ENCODE assay signal across 8 cellular contexts in the genomic region with DNA sequence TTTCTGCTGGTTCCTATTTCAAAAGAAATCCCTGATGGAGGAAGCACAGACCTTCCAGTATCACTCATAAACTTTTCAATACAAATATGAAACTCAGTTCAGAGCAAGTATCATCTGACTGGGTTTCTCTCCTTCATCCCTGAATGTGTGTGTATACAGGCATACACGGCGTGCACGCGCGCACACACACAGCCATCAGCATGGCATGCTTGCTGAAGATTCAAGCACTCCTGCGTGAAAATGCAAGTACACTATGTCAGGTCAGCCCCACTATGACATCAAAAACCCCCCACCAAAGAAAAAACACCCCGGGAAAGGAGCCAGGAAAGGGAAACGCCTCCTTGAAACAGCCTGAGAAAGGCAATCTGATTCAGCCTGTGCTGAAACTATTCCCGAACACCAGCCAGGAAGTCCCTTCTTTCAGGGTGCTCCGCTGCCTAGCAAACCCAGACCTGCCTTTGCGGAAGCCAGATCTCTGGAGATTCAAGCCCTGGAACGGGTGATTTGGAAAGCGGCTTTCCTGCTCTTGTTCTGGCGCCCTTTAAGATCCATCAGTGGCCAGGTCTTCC. TPM values are rescaled to one million over a fixed set of nuclear protein-coding genes. Genes with fewer than 3 reads are reported as not detected.
A peak's percentile ranks its signal among the peaks of the same experiment; 100 is the strongest.
DNase-seq lines count a peak whose midpoint lies in the region; ATAC-seq, FAIRE-seq and TF ChIP-seq lines count a peak whose summit lies in the region.

No MANE protein-coding gene starts in this region.

- peak; percentile 9 for ATAC-seq in GM18873 (IDR thresholded peaks at IDR 0.05; ENCODE audit: low FRiP score, unreplicated experiment)
- peak; percentile 49 to 54 for ATAC-seq in stimulated activated naive B cell treated with anti-CD40 and anti-IgM and Interleukin-4, amounts not matched to agents 10 μg/mL and 1 μg/mL and 100 μg/mL, for 72 hours (replicated peaks)

- H3K27me3 ChIP-seq in HUES64 (ENCODE audit: insufficient read depth, low read length) (no peaks in the 10 kb centered on the region), bronchial epithelial cell (ENCODE audit: control insufficient read depth, insufficient read depth, low read length) (no peaks in the 10 kb centered on the region)

- H3K27ac ChIP-seq in HUES64 (ENCODE audit: low read depth, low read length): peak overlapping the region; percentile 73

- H3K9me3 ChIP-seq in HUES64 (ENCODE audit: insufficient read depth, low read depth, low read length): no peaks in the 10 kb centered on the region

- H3K36me3 Mint-ChIP-seq in stimulated activated naive B cell treated with anti-CD40 and anti-IgM and Interleukin-4, amounts not matched to agents 10 μg/mL and 1 μg/mL and 100 μg/mL, for 72 hours: peaks cover 0 to 5% of the 10 kb centered on the region in 2 donors

- peak overlapping the region; percentile 81 for H3K4me3 ChIP-seq in HUES64 (ENCODE audit: low read length)
- peak overlapping the region; percentile 28 for H3K4me3 ChIP-seq in bronchial epithelial cell (ENCODE audit: low read depth, low read length)

- FAIRE-seq in bronchial epithelial cell (lab: Jason Lieb, UNC): no peak

- H3K4me1 ChIP-seq in HUES64 (ENCODE audit: insufficient read depth, low read length): peaks cover 21% of the 10 kb centered on the region; the same call in 1 of the 2 replicates

- no peaks in the 10 kb centered on the region for H3K27me3 Mint-ChIP-seq in stimulated activated naive B cell treated with anti-CD40 and anti-IgM and Interleukin-4, amounts not matched to agents 10 μg/mL and 1 μg/mL and 100 μg/mL, for 72 hours

- H3K4me1 Mint-ChIP-seq in stimulated activated naive B cell treated with anti-CD40 and anti-IgM and Interleukin-4, amounts not matched to agents 10 μg/mL and 1 μg/mL and 100 μg/mL, for 72 hours: peaks cover 0 to 9% of the 10 kb centered on the region in 2 donors

- peaks cover 2 to 3% of the 10 kb centered on the region in 2 donors for H3K9me3 Mint-ChIP-seq in stimulated activated naive B cell treated with anti-CD40 and anti-IgM and Interleukin-4, amounts not matched to agents 10 μg/mL and 1 μg/mL and 100 μg/mL, for 72 hours

- H3K4me3 Mint-ChIP-seq in stimulated activated naive B cell treated with anti-CD40 and anti-IgM and Interleukin-4, amounts not matched to agents 10 μg/mL and 1 μg/mL and 100 μg/mL, for 72 hours: no peak overlapping the region

- H3K9ac ChIP-seq in HUES64 (ENCODE audit: low read depth, low read length): peak overlapping the region; percentile 80

- H3K36me3 ChIP-seq in HUES64 (ENCODE audit: insufficient read depth, low read length) (no peaks in the 10 kb centered on the region), bronchial epithelial cell (ENCODE audit: control insufficient read depth, insufficient read depth, low read length) (no peaks in the 10 kb centered on the region)

- TF ChIP-seq CTCF in bronchial epithelial cell (IDR thresholded peaks at IDR 0.05; ENCODE audit: insufficient read depth, low read length, severe bottlenecking): no peak

- 14% methylated on average over 14 of the region's 14 CpGs for WGBS in HUES64

- no peak overlapping the region for H3K27ac Mint-ChIP-seq in stimulated activated naive B cell treated with anti-CD40 and anti-IgM and Interleukin-4, amounts not matched to agents 10 μg/mL and 1 μg/mL and 100 μg/mL, for 72 hours

- DNase-seq in AG20443 (ENCODE audit: low spot score): peak; percentile 28
- peak; percentile 69 for DNase-seq in bronchial epithelial cell (ENCODE audit: low read depth)
- peak; percentile 75 for DNase-seq in islet precursor cell
- no peak for DNase-seq in stimulated activated naive B cell treated with anti-CD40 and anti-IgM and Interleukin-4, amounts not matched to agents 10 μg/mL and 1 μg/mL and 100 μg/mL, for 72 hours
- DNase-seq in 8988T: no peak
- DNase-seq in UCSD-AML1 (lab: John Stamatoyannopoulos, UW; ENCODE audit: unreplicated experiment): no peak

RNA-seq across cellular contexts. Expression of a gene that starts 0.8 kb away (rescaled TPM):
- polyA plus RNA-seq in HUES64 (2013, experiment 1 of 2): 3.5 TPM
- polyA plus RNA-seq in HUES64 (2013, experiment 2 of 2): 6.8 TPM
- 0.53 and 0.90 TPM in 2 replicates for total RNA-seq in bronchial epithelial cell

RNA-seq across cellular contexts. Expression of a gene that starts 19.1 kb away (rescaled TPM):
- 62.8 TPM for polyA plus RNA-seq in HUES64 (2013, experiment 1 of 2)
- polyA plus RNA-seq in HUES64 (2013, experiment 2 of 2): 63.5 TPM
- 18.3 and 22.1 TPM in 2 replicates for total RNA-seq in bronchial epithelial cell

Comparison
In these comparisons a context has a peak if more than half of its experiments do, and no peak if none do; other contexts are left out.
1. DNase-seq: peak in AG20443 (single experiment), bronchial epithelial cell (single experiment) and islet precursor cell (single experiment); none in stimulated activated naive B cell treated with anti-CD40 and anti-IgM and Interleukin-4, amounts not matched to agents 10 μg/mL and 1 μg/mL and 100 μg/mL, for 72 hours (single experiment), 8988T (single experiment) and UCSD-AML1 (single experiment).